ENCODE assay signal across 8 cellular contexts in the genomic region with DNA sequence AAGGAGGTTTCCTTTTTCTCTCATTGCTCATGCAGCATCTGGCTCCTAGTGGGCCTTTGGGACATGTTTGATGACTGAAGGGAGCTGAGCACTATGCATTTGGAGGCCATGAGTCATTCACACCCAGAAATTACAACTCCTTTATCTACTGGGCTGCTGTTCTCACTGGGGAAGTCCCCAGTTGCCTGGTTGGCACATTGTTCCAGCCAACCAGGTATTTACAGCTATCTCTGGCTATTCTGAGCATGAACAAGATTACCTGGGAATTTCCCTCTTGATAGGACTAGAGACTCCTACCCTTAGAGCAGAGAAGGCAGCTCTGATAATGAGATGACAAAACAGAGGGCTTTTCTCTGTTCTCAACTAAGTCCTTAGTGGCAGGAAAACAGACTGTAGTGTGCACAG.
A peak's percentile ranks its signal among the peaks of the same experiment; 100 is the strongest.
DNase-seq lines count a peak whose midpoint lies in the region; ATAC-seq and TF ChIP-seq lines count a peak whose summit lies in the region.

No MANE protein-coding gene starts in this region.

- H3K9me3 Mint-ChIP-seq in activated T-cell treated with anti-CD3 and anti-CD28 coated beads, Interleukin-2, amount 50 U/mL, for 72 hours, result peaks cover 6 to 9% of the 10 kb centered on the region in 2 donors
- peaks cover 21% of the 10 kb centered on the region for H3K9me3 Mint-ChIP-seq in WTC11

- peaks cover 9 to 15% of the 10 kb centered on the region in 2 donors for H3K36me3 Mint-ChIP-seq in activated T-cell treated with anti-CD3 and anti-CD28 coated beads, Interleukin-2, amount 50 U/mL, for 72 hours (ENCODE audit: insufficient read depth in 2 of 2)
- H3K36me3 Mint-ChIP-seq in WTC11, result peaks cover 19% of the 10 kb centered on the region

- ATAC-seq in GM19395 (IDR thresholded peaks at IDR 0.05; ENCODE audit: unreplicated experiment) (peak; percentile 81), HG03457 (IDR thresholded peaks at IDR 0.05; ENCODE audit: unreplicated experiment) (peak; percentile 96), WTC11 (no peak)
- peak; percentile 98 for ATAC-seq in activated T-cell treated with anti-CD3 and anti-CD28 coated beads, Interleukin-2, amount 50 U/mL, for 72 hours (replicated peaks in 1 of 2)

- H3K9me3 ChIP-seq in mesodermal cell (ENCODE audit: control insufficient read depth, low read length), result peaks cover 9% of the 10 kb centered on the region

- peaks cover 36% of the 10 kb centered on the region for H3K4me1 Mint-ChIP-seq in activated T-cell treated with anti-CD3 and anti-CD28 coated beads, Interleukin-2, amount 50 U/mL, for 72 hours (ENCODE audit: low read depth)
- H3K4me1 Mint-ChIP-seq in WTC11, result peaks cover 4% of the 10 kb centered on the region; the same call in 1 of the 2 replicates

- peaks cover 5% of the 10 kb centered on the region for H3K36me3 ChIP-seq in mesodermal cell (ENCODE audit: control insufficient read depth, insufficient read depth, low read length)

- TF ChIP-seq CTCF in WTC11 (IDR thresholded peaks at IDR 0.05), result no peak
- TF ChIP-seq CTCF in coronary artery (IDR thresholded peaks at IDR 0.05), result no peak

- DNase-seq in DMS 273 (lab: John Stamatoyannopoulos, UW; ENCODE audit: unreplicated experiment) (peak; percentile 45), OCI-M2 (lab: John Stamatoyannopoulos, UW; ENCODE audit: unreplicated experiment) (no peak), WTC11 (ENCODE audit: low spot score) (no peak), coronary artery (ENCODE audit: low spot score) (no peak)
- DNase-seq in activated T-cell treated with anti-CD3 and anti-CD28 coated beads, Interleukin-2, amount 50 U/mL, for 72 hours, result peak; percentile 58 to 63

- POLR2A ChIA-PET in WTC11 (lab: Charles Lee), result no interaction called here

- peak overlapping the region; percentile 59 to 61 for H3K4me3 Mint-ChIP-seq in activated T-cell treated with anti-CD3 and anti-CD28 coated beads, Interleukin-2, amount 50 U/mL, for 72 hours
- H3K4me3 Mint-ChIP-seq in WTC11, result no peak overlapping the region

- H3K4me3 ChIP-seq in mesodermal cell (ENCODE audit: extremely low read depth, insufficient read depth, low read length, poor library complexity, severe bottlenecking) (no peak overlapping the region), coronary artery (no peak overlapping the region)

- H3K27me3 Mint-ChIP-seq in activated T-cell treated with anti-CD3 and anti-CD28 coated beads, Interleukin-2, amount 50 U/mL, for 72 hours (ENCODE audit: low read depth), result no peaks in the 10 kb centered on the region
- no peaks in the 10 kb centered on the region for H3K27me3 Mint-ChIP-seq in WTC11 (ENCODE audit: low read depth)

- H3K27ac ChIP-seq in mesodermal cell (ENCODE audit: low read depth, low read length, severe bottlenecking) (peak overlapping the region; percentile 54), coronary artery (peak overlapping the region in 1 of 2 donors; percentile 23)

- CTCF ChIA-PET in WTC11 (lab: Charles Lee), result no interaction called here

- peaks cover 9% of the 10 kb centered on the region for H3K4me1 ChIP-seq in mesodermal cell (ENCODE audit: control insufficient read depth, insufficient read depth, low read length, poor library complexity, severe bottlenecking)

- H3K27ac Mint-ChIP-seq in activated T-cell treated with anti-CD3 and anti-CD28 coated beads, Interleukin-2, amount 50 U/mL, for 72 hours, result peak overlapping the region; percentile 85
- H3K27ac Mint-ChIP-seq in WTC11, result no peak overlapping the region

TF ChIP-seq in WTC11, 78 proteins besides CTCF, POLR2A, EP300 and RAD21:
- TF ChIP-seq ERG (CRISPR knock-in tag; IDR thresholded peaks at IDR 0.05), result no peak
- no peak for TF ChIP-seq ZNF423 (CRISPR knock-in tag; IDR thresholded peaks at IDR 0.05)
- TF ChIP-seq NR2C2 (CRISPR knock-in tag; IDR thresholded peaks at IDR 0.05), result no peak
- TF ChIP-seq, protein P1, sequence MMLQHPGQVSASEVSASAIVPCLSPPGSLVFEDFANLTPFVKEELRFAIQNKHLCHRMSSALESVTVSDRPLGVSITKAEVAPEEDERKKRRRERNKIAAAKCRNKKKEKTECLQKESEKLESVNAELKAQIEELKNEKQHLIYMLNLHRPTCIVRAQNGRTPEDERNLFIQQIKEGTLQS (CRISPR knock-in tag; conservative IDR thresholded peaks at IDR 0.05), result no peak

Comparison
In these comparisons a context has a peak if more than half of its experiments do, and no peak if none do; other contexts are left out.
1. DNase-seq: peak in DMS 273 (single experiment) and activated T-cell treated with anti-CD3 and anti-CD28 coated beads, Interleukin-2, amount 50 U/mL, for 72 hours (2 of 2); none in OCI-M2 (single experiment), WTC11 (single experiment) and coronary artery (single experiment).